ENCODE assay signal across 1 cellular context in the genomic region with DNA sequence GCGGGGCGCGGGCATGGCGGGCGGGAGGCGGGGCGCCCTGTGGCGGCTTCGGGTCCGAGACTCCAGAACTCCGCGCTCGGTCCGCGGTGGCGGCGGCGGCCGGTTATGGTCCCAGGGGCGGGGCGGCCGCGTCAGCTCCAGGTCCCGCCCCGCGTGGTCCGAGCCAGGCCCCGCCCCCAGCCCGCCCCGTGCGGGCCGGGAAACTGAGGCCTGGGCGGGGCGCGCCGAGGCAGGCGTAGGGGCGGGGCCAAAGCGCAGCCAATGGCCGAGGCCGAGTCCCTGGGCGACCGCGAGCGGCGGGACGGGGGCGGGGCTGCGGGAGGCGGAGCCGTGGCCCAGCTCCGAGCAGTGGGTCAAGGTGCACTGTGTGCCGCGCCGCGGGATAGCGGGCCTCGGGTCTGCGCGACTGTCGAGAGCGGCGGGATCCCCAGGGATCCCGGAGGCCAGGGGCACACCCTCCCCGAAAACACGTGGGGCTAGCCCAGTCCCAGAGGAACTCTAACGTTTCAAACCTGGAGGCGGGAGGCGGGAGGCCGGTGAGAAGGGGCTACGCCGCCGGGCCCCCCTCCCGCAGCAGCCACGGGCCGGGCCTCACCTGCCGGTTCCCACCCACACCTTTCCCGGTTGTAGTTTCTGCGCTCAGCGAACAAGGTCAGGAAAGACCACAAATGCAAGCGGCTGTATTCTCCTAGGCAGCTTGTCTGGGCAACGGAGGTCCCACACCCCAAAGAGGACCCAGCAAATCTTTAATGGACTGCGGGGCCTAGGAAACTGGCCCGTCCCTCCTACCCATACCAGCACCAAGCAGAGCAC.
TF ChIP-seq lines count a peak whose summit lies in the region.

Gene SLC25A1, minus strand, starts transcription at position 78 of the 813 bp plus-strand sequence. Its CDS starts 63 bp downstream, at position 15.

TF ChIP-seq in HepG2, 621 proteins besides CTCF, POLR2A, EP300 and RAD21 (continued from another document and continues in another):
- TF ChIP-seq PHF5A (CRISPR knock-in tag; IDR thresholded peaks at IDR 0.05; ENCODE audit: low read depth, unreplicated experiment) (no peak), ZSCAN21 (CRISPR knock-in tag; IDR thresholded peaks at IDR 0.05; ENCODE audit: borderline replicate concordance) (peak; percentile 41; the same call in 1 of the 2 replicates), THYN1 (CRISPR knock-in tag; IDR thresholded peaks at IDR 0.05; ENCODE audit: borderline replicate concordance, low read depth) (no peak), GATAD1 (CRISPR knock-in tag; IDR thresholded peaks at IDR 0.05) (peak; percentile 39; the same call in 1 of the 2 replicates), ZNF441 (CRISPR knock-in tag; IDR thresholded peaks at IDR 0.05; ENCODE audit: borderline replicate concordance) (peak; percentile 50; the same call in 1 of the 2 replicates), GTF3A (CRISPR knock-in tag; conservative IDR thresholded peaks at IDR 0.05) (no peak), ZFP36 (IDR thresholded peaks at IDR 0.05; ENCODE audit: borderline replicate concordance, low read depth, low read length, partially characterized antibody) (no peak), MTA3 (CRISPR knock-in tag; IDR thresholded peaks at IDR 0.05) (no peak), ZFP91 (CRISPR knock-in tag; IDR thresholded peaks at IDR 0.05; ENCODE audit: borderline replicate concordance) (no peak; the same call in 1 of the 2 replicates), ZNF317 (CRISPR knock-in tag; IDR thresholded peaks at IDR 0.05) (peak; percentile 38; the same call in 1 of the 2 replicates), JUN (CRISPR knock-in tag; IDR thresholded peaks at IDR 0.05) (no peak), HOXD1 (CRISPR knock-in tag; IDR thresholded peaks at IDR 0.05) (peak; percentile 83; the same call in 1 of the 2 replicates), SALL1 (CRISPR knock-in tag; IDR thresholded peaks at IDR 0.05) (0 out of 2 replicates have a peak, but pooled peaks have one; percentile 37), ZNF362 (CRISPR knock-in tag; IDR thresholded peaks at IDR 0.05; ENCODE audit: borderline replicate concordance) (no peak), GATAD2A (CRISPR knock-in tag; IDR thresholded peaks at IDR 0.05) (no peak), SAP130 (CRISPR knock-in tag; IDR thresholded peaks at IDR 0.05; ENCODE audit: low read depth) (peak; percentile 49; the same call in 1 of the 2 replicates), PHF21A (CRISPR knock-in tag; IDR thresholded peaks at IDR 0.05) (peak; percentile 36; the same call in 1 of the 2 replicates), ZNF138 (CRISPR knock-in tag; IDR thresholded peaks at IDR 0.05; ENCODE audit: low read depth) (0 out of 2 replicates have a peak, but pooled peaks have one; percentile 68), U2AF2 (IDR thresholded peaks at IDR 0.05; ENCODE audit: low read depth, low read length) (no peak), ZSCAN12 (CRISPR knock-in tag; IDR thresholded peaks at IDR 0.05) (peak; percentile 74; the same call in 1 of the 2 replicates), ZGPAT (CRISPR knock-in tag; IDR thresholded peaks at IDR 0.05) (peak; percentile 55; the same call in 1 of the 2 replicates), ZNF605 (CRISPR knock-in tag; IDR thresholded peaks at IDR 0.05) (peak; percentile 71), NCOR1 (IDR thresholded peaks at IDR 0.05; ENCODE audit: borderline replicate concordance, low read length) (0 out of 2 replicates have a peak, but pooled peaks have one; percentile 9), TP53 (CRISPR knock-in tag; conservative IDR thresholded peaks at IDR 0.05) (0 out of 2 replicates have a peak, but pooled peaks have one; percentile 22), ZNF263 (CRISPR knock-in tag; IDR thresholded peaks at IDR 0.05) (peak; percentile 31; the same call in 1 of the 2 replicates), ZNF333 (CRISPR knock-in tag; IDR thresholded peaks at IDR 0.05; ENCODE audit: borderline replicate concordance) (no peak), JDP2 (CRISPR knock-in tag; IDR thresholded peaks at IDR 0.05; ENCODE audit: borderline replicate concordance) (no peak), ZNF850 (CRISPR knock-in tag; conservative IDR thresholded peaks at IDR 0.05) (no peak), ZNF282 (IDR thresholded peaks at IDR 0.05; ENCODE audit: partially characterized antibody) (no peak), DR1 (CRISPR knock-in tag; IDR thresholded peaks at IDR 0.05) (no peak; the same call in 1 of the 2 replicates), ZBTB42 (CRISPR knock-in tag; IDR thresholded peaks at IDR 0.05) (peak; percentile 52; the same call in 1 of the 2 replicates), ZNF7 (CRISPR knock-in tag; IDR thresholded peaks at IDR 0.05) (0 out of 2 replicates have a peak, but pooled peaks have one; percentile 38), HDAC1 (CRISPR knock-in tag; IDR thresholded peaks at IDR 0.05) (peak; percentile 63), CHD2 (IDR thresholded peaks at IDR 0.05; ENCODE audit: low read depth, low read length) (peak; percentile 75), SMAD1 (CRISPR knock-in tag; IDR thresholded peaks at IDR 0.05; ENCODE audit: borderline replicate concordance, low read depth) (no peak), CAMTA2 (CRISPR knock-in tag; IDR thresholded peaks at IDR 0.05; ENCODE audit: borderline replicate concordance) (no peak), HNRNPLL (IDR thresholded peaks at IDR 0.05; ENCODE audit: low read depth, low read length, poor library complexity, severe bottlenecking) (peak; percentile 36), MED8 (CRISPR knock-in tag; IDR thresholded peaks at IDR 0.05; ENCODE audit: insufficient replicate concordance) (peak; percentile 34), YEATS4 (CRISPR knock-in tag; IDR thresholded peaks at IDR 0.05; ENCODE audit: borderline replicate concordance) (peak; percentile 75), SMC3 (IDR thresholded peaks at IDR 0.05; ENCODE audit: low read length) (no peak), RBFOX2 (IDR thresholded peaks at IDR 0.05; ENCODE audit: low read depth, low read length) (peak; percentile 89)
- TF ChIP-seq, protein P1, sequence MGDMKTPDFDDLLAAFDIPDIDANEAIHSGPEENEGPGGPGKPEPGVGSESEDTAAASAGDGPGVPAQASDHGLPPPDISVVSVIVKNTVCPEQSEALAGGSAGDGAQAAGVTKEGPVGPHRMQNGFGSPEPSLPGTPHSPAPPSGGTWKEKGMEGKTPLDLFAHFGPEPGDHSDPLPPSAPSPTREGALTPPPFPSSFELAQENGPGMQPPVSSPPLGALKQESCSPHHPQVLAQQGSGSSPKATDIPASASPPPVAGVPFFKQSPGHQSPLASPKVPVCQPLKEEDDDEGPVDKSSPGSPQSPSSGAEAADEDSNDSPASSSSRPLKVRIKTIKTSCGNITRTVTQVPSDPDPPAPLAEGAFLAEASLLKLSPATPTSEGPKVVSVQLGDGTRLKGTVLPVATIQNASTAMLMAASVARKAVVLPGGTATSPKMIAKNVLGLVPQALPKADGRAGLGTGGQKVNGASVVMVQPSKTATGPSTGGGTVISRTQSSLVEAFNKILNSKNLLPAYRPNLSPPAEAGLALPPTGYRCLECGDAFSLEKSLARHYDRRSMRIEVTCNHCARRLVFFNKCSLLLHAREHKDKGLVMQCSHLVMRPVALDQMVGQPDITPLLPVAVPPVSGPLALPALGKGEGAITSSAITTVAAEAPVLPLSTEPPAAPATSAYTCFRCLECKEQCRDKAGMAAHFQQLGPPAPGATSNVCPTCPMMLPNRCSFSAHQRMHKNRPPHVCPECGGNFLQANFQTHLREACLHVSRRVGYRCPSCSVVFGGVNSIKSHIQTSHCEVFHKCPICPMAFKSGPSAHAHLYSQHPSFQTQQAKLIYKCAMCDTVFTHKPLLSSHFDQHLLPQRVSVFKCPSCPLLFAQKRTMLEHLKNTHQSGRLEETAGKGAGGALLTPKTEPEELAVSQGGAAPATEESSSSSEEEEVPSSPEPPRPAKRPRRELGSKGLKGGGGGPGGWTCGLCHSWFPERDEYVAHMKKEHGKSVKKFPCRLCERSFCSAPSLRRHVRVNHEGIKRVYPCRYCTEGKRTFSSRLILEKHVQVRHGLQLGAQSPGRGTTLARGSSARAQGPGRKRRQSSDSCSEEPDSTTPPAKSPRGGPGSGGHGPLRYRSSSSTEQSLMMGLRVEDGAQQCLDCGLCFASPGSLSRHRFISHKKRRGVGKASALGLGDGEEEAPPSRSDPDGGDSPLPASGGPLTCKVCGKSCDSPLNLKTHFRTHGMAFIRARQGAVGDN (CRISPR knock-in tag; IDR thresholded peaks at IDR 0.05), result peak; percentile 72
- TF ChIP-seq, protein P2, sequence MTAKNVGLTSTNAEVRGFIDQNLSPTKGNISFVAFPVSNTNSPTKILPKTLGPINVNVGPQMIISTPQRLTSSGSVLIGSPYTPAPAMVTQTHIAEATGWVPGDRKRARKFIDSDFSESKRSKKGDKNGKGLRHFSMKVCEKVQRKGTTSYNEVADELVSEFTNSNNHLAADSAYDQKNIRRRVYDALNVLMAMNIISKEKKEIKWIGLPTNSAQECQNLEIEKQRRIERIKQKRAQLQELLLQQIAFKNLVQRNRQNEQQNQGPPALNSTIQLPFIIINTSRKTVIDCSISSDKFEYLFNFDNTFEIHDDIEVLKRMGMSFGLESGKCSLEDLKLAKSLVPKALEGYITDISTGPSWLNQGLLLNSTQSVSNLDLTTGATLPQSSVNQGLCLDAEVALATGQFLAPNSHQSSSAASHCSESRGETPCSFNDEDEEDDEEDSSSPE (CRISPR knock-in tag; IDR thresholded peaks at IDR 0.05), result peak; percentile 62; the same call in 1 of the 2 replicates
- TF ChIP-seq, protein P3, sequence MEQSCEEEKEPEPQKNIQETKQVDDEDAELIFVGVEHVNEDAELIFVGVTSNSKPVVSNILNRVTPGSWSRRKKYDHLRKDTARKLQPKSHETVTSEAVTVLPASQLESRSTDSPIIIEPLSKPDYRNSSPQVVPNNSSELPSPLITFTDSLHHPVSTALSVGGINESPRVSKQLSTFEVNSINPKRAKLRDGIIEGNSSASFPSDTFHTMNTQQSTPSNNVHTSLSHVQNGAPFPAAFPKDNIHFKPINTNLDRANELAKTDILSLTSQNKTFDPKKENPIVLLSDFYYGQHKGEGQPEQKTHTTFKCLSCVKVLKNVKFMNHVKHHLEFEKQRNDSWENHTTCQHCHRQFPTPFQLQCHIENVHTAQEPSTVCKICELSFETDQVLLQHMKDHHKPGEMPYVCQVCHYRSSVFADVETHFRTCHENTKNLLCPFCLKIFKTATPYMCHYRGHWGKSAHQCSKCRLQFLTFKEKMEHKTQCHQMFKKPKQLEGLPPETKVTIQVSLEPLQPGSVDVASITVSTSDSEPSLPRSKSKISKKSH (CRISPR knock-in tag; IDR thresholded peaks at IDR 0.05; ENCODE audit: borderline replicate concordance), result peak; percentile 20; the same call in 1 of the 2 replicates
- TF ChIP-seq, protein P4, sequence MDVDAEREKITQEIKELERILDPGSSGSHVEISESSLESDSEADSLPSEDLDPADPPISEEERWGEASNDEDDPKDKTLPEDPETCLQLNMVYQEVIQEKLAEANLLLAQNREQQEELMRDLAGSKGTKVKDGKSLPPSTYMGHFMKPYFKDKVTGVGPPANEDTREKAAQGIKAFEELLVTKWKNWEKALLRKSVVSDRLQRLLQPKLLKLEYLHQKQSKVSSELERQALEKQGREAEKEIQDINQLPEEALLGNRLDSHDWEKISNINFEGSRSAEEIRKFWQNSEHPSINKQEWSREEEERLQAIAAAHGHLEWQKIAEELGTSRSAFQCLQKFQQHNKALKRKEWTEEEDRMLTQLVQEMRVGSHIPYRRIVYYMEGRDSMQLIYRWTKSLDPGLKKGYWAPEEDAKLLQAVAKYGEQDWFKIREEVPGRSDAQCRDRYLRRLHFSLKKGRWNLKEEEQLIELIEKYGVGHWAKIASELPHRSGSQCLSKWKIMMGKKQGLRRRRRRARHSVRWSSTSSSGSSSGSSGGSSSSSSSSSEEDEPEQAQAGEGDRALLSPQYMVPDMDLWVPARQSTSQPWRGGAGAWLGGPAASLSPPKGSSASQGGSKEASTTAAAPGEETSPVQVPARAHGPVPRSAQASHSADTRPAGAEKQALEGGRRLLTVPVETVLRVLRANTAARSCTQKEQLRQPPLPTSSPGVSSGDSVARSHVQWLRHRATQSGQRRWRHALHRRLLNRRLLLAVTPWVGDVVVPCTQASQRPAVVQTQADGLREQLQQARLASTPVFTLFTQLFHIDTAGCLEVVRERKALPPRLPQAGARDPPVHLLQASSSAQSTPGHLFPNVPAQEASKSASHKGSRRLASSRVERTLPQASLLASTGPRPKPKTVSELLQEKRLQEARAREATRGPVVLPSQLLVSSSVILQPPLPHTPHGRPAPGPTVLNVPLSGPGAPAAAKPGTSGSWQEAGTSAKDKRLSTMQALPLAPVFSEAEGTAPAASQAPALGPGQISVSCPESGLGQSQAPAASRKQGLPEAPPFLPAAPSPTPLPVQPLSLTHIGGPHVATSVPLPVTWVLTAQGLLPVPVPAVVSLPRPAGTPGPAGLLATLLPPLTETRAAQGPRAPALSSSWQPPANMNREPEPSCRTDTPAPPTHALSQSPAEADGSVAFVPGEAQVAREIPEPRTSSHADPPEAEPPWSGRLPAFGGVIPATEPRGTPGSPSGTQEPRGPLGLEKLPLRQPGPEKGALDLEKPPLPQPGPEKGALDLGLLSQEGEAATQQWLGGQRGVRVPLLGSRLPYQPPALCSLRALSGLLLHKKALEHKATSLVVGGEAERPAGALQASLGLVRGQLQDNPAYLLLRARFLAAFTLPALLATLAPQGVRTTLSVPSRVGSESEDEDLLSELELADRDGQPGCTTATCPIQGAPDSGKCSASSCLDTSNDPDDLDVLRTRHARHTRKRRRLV (CRISPR knock-in tag; IDR thresholded peaks at IDR 0.05), result 0 out of 2 replicates have a peak, but pooled peaks have one; percentile 25
